Comparison of ENCODE assay signal across 20 cellular contexts in the genomic region with DNA sequence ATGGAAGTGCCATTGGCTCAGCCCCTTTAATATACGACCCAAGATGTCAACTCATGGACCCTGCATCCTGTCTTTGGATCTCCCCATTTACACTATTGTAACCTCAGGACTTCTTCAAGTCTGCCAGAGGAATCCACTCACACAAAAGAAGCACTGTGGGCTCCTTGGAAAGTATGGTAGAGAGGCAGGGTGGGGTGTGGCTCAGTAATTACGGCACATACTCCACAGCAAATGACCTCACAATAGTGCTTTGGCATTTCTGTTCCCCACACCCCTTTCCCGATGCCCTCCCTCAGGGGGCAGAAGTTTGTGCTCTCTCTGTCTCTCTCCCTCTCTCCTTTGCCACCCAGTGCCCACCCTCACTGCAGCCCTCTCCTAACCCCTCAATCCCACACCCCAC. TPM values are rescaled to one million over a fixed set of nuclear protein-coding genes. Genes with fewer than 3 reads are reported as not detected.
DNase-seq lines count a peak whose midpoint lies in the region; ATAC-seq and TF ChIP-seq lines count a peak whose summit lies in the region.
"Had no signal": no experiment of that assay in that cellular context is flagged by ENCODE, and none has a peak within 500 bp of the region (broad histone marks: within the 10 kb centered on the region; RNA-seq: fewer than 3 reads in every experiment).

No MANE protein-coding gene starts in this region.

- dilution Hi-C loops in IMR-90 (cut with HindIII; ENCODE audit: low sequenced_read_pairs, unreplicated experiment) = no loop called here

- H3K27ac ChIP-seq in IMR-90 (ENCODE audit: insufficient read depth, low read length) (no peak overlapping the region), colonic mucosa (no peak overlapping the region)
- H3K27ac ChIP-seq: ascending aorta, C4-2B, dorsolateral prefrontal cortex, RWPE1, SK-N-MC, WERI-Rb-1 had no signal

- H2AFZ ChIP-seq in IMR-90 (replicated peaks; ENCODE audit: low read length, poor library complexity) = no peak overlapping the region

- no peak overlapping the region for H2BK15ac ChIP-seq in IMR-90 (ENCODE audit: low read depth, low read length)

- peak overlapping the region in 5 of 7 donors; percentile 23 to 94 (median 63) for H3K27ac Mint-ChIP-seq in CD14-positive monocyte
- H3K27ac Mint-ChIP-seq in naive thymus-derived CD8-positive, alpha-beta T cell = peak overlapping the region in 9 of 10 donors; percentile 31 to 82 (median 53)
- H3K27ac Mint-ChIP-seq in activated T-cell treated with anti-CD3 and anti-CD28 coated beads, Interleukin-2, amount 50 U/mL, for 24 hours = no peak overlapping the region

- no peak overlapping the region for H2AK9ac ChIP-seq in IMR-90 (replicated peaks; ENCODE audit: low read depth, low read length, poor library complexity)

- POLR2A ChIA-PET in IMR-90 (lab: Charles Lee; ENCODE audit: unreplicated experiment) = interaction anchor here (0.5 kb wide), 1 partner anchor 23 kb away, joined by 3 read pairs; no protein-coding TSS in a partner anchor
- POLR2A ChIA-PET in naive thymus-derived CD8-positive, alpha-beta T cell (lab: Charles Lee) = interaction anchor here (0.6 kb wide), 1 partner anchor 124 kb away, joined by 3 read pairs; no protein-coding TSS in a partner anchor

- no peak overlapping the region for H4K5ac ChIP-seq in IMR-90 (ENCODE audit: low read depth, low read length)

- ATAC-seq in IMR-90 (ENCODE audit: low read depth) (no peak), HG03135 (IDR thresholded peaks at IDR 0.05; ENCODE audit: unreplicated experiment) (no peak)
- no peak for ATAC-seq in naive thymus-derived CD8-positive, alpha-beta T cell

- no peak overlapping the region for H3K4me2 ChIP-seq in IMR-90 (ENCODE audit: low read depth, low read length)

- peak overlapping the region; percentile 65; the same call in 1 of the 2 replicates for H2AK5ac ChIP-seq in IMR-90 (ENCODE audit: low read depth, low read length)

- H3K4me1 Mint-ChIP-seq in CD14-positive monocyte = peaks cover 81% of the 10 kb centered on the region
- peaks cover 37 to 76% (median 60%) of the 10 kb centered on the region in 4 donors for H3K4me1 Mint-ChIP-seq in naive thymus-derived CD8-positive, alpha-beta T cell
- H3K4me1 Mint-ChIP-seq in activated T-cell treated with anti-CD3 and anti-CD28 coated beads, Interleukin-2, amount 50 U/mL, for 24 hours (ENCODE audit: low read depth) = peaks cover 48% of the 10 kb centered on the region

- H3K27me3 Mint-ChIP-seq in CD14-positive monocyte (ENCODE audit: low read depth in 3 of 3) = peaks cover 0 to 7% (median 6%) of the 10 kb centered on the region in 3 donors
- H3K27me3 Mint-ChIP-seq in naive thymus-derived CD8-positive, alpha-beta T cell = no peaks in the 10 kb centered on the region
- H3K27me3 Mint-ChIP-seq in activated T-cell treated with anti-CD3 and anti-CD28 coated beads, Interleukin-2, amount 50 U/mL, for 24 hours = no peaks in the 10 kb centered on the region
- H3K27me3 Mint-ChIP-seq: activated naive CD8-positive, alpha-beta T cell had no signal

- no peak overlapping the region for H3K56ac ChIP-seq in IMR-90 (ENCODE audit: extremely low read depth, insufficient read depth, low read length)

- peak overlapping the region; percentile 17; the same call in 1 of the 2 replicates for H2BK20ac ChIP-seq in IMR-90 (ENCODE audit: low read depth, low read length)

- no peak overlapping the region for H2BK120ac ChIP-seq in IMR-90 (ENCODE audit: low read depth, low read length)

- H3K18ac ChIP-seq in IMR-90 (ENCODE audit: low read depth, low read length) = no peak overlapping the region

- no peak overlapping the region for H3K9ac ChIP-seq in IMR-90 (ENCODE audit: low read depth, low read length)
- H3K9ac ChIP-seq in colonic mucosa (ENCODE audit: low read depth in 2 of 2, low read length in 2 of 2) = no peak overlapping the region

- intact Hi-C loops in CD14-positive monocyte (cut with micrococcal nuclease) (loop anchor here (5.0 to 10.0 kb wide), 2 partner anchors 65 to 197 kb away; a partner anchor contains a TSS), IMR-90 (cut with micrococcal nuclease) (loop anchor here (5.0 kb wide), 1 partner anchor 405 kb away; no protein-coding TSS in a partner anchor), colonic mucosa (cut with DNase I) (loop anchor here (2.0 to 5.0 kb wide), 2 partner anchors 170 to 241 kb away; no protein-coding TSS in a partner anchor)

- H3K4me3 ChIP-seq in IMR-90 (ENCODE audit: insufficient read depth, low read depth, low read length) (no peak overlapping the region), colonic mucosa (no peak overlapping the region)
- H3K4me3 ChIP-seq: ascending aorta, dorsolateral prefrontal cortex, SK-N-MC had no signal

- no peak overlapping the region for H3K4me3 Mint-ChIP-seq in CD14-positive monocyte
- H3K4me3 Mint-ChIP-seq in naive thymus-derived CD8-positive, alpha-beta T cell = no peak overlapping the region
- no peak overlapping the region for H3K4me3 Mint-ChIP-seq in activated T-cell treated with anti-CD3 and anti-CD28 coated beads, Interleukin-2, amount 50 U/mL, for 24 hours
- H3K4me3 Mint-ChIP-seq: activated naive CD8-positive, alpha-beta T cell had no signal

- peaks cover 2 to 12% of the 10 kb centered on the region in 2 donors for H3K36me3 Mint-ChIP-seq in CD14-positive monocyte
- no peaks in the 10 kb centered on the region for H3K36me3 Mint-ChIP-seq in naive thymus-derived CD8-positive, alpha-beta T cell
- no peaks in the 10 kb centered on the region for H3K36me3 Mint-ChIP-seq in activated T-cell treated with anti-CD3 and anti-CD28 coated beads, Interleukin-2, amount 50 U/mL, for 24 hours (ENCODE audit: low read depth)
- H3K36me3 Mint-ChIP-seq: activated naive CD8-positive, alpha-beta T cell had no signal

- H3K23ac ChIP-seq in IMR-90 (ENCODE audit: low read depth, low read length) = no peak overlapping the region

- H3K14ac ChIP-seq in IMR-90 (replicated peaks; ENCODE audit: low read depth, low read length) = no peak overlapping the region

- in situ Hi-C loops in IMR-90 (cut with MboI; ENCODE audit: low sequenced_read_pairs) = no loop called here

- no peak overlapping the region for H3K4ac ChIP-seq in IMR-90 (ENCODE audit: low read depth, low read length)

- WGBS in IMR-90 (ENCODE audit: extremely low coverage in 2 of 2, insufficient read length in 1 of 2), 2 experiments = 100% methylated on average over 1 of the region's 3 CpGs; no CpG with 5 or more reads in 1 of the 2 experiments

- H4K20me1 ChIP-seq in IMR-90 (ENCODE audit: insufficient read depth, low read length) = peaks cover 8% of the 10 kb centered on the region

- H3K9me1 ChIP-seq in IMR-90 (ENCODE audit: insufficient read depth, low read length) = peaks cover 13% of the 10 kb centered on the region

- no peak for TF ChIP-seq POLR2A in IMR-90 (IDR thresholded peaks at IDR 0.05; ENCODE audit: low read depth, low read length)

- H3K36me3 ChIP-seq in IMR-90 (ENCODE audit: control insufficient read depth, insufficient read depth, low read length) = no peaks in the 10 kb centered on the region
- no peaks in the 10 kb centered on the region for H3K36me3 ChIP-seq in colonic mucosa
- H3K36me3 ChIP-seq: ascending aorta, WERI-Rb-1 had no signal

- H3K9me3 ChIP-seq in IMR-90 (ENCODE audit: control insufficient read depth, insufficient read depth, low read length) (no peaks in the 10 kb centered on the region), colonic mucosa (no peaks in the 10 kb centered on the region)
- H3K9me3 ChIP-seq: ascending aorta had no signal

- peaks cover 0 to 4% (median 0%) of the 10 kb centered on the region in 7 donors for H3K9me3 Mint-ChIP-seq in CD14-positive monocyte
- no peaks in the 10 kb centered on the region for H3K9me3 Mint-ChIP-seq in naive thymus-derived CD8-positive, alpha-beta T cell
- peaks cover 3% of the 10 kb centered on the region for H3K9me3 Mint-ChIP-seq in activated T-cell treated with anti-CD3 and anti-CD28 coated beads, Interleukin-2, amount 50 U/mL, for 24 hours

- BruUV-seq in IMR-90 (replicated peaks; lab: Mats Ljungman, UMichigan) = no TSS peak

- no peak overlapping the region for H4K8ac ChIP-seq in IMR-90 (ENCODE audit: low read depth in 2 of 2, low read length in 2 of 2)

- peaks cover 10% of the 10 kb centered on the region for H3K4me1 ChIP-seq in IMR-90 (ENCODE audit: control insufficient read depth, insufficient read depth, low read length)
- peaks cover 11% of the 10 kb centered on the region for H3K4me1 ChIP-seq in colonic mucosa

- TF ChIP-seq CTCF in CD14-positive monocyte (IDR thresholded peaks at IDR 0.05) (no peak), IMR-90 (conservative IDR thresholded peaks at IDR 0.05; ENCODE audit: low read depth, low read length) (no peak), colonic mucosa (IDR thresholded peaks at IDR 0.05) (no peak)

- no peak overlapping the region for H2BK5ac ChIP-seq in IMR-90 (ENCODE audit: low read depth, low read length, poor library complexity, severe bottlenecking)

- no peaks in the 10 kb centered on the region for H3K27me3 ChIP-seq in IMR-90 (ENCODE audit: control insufficient read depth, insufficient read depth, low read length)
- H3K27me3 ChIP-seq in colonic mucosa = no peaks in the 10 kb centered on the region
- H3K27me3 ChIP-seq: ascending aorta, dorsolateral prefrontal cortex had no signal

- CTCF ChIA-PET in IMR-90 (lab: Yijun Ruan, JAX) = no interaction called here

- H3K79me1 ChIP-seq in IMR-90 (ENCODE audit: low read depth in 1 of 2, low read length in 2 of 2) = no peaks in the 10 kb centered on the region

- DNase-seq in CD14-positive monocyte (ENCODE audit: low spot score) (no peak), IMR-90 (no peak), colonic mucosa (peak; percentile 36), SW 1271 (lab: John Stamatoyannopoulos, UW) (no peak), A172 (ENCODE audit: low spot score) (no peak)
- no peak for DNase-seq in naive thymus-derived CD8-positive, alpha-beta T cell
- no peak for DNase-seq in activated T-cell treated with anti-CD3 and anti-CD28 coated beads, Interleukin-2, amount 50 U/mL, for 24 hours
- DNase-seq: activated CD4-positive, alpha-beta T cell treated with anti-CD3 and anti-CD28 coated beads, Interleukin-2, amount 50 U/mL, for 1 hour; caudate nucleus; dorsolateral prefrontal cortex; NCI-H1105 treated with DMSO at 0.1 percent for 48 hours; NCI-H2029; nucleus accumbens; WERI-Rb-1 had no signal

- H4K91ac ChIP-seq in IMR-90 (ENCODE audit: insufficient read depth, low read depth, low read length) = no peak overlapping the region

- TF ChIP-seq RAD21 in IMR-90 (IDR thresholded peaks at IDR 0.05; ENCODE audit: low read length) = no peak

RNA-seq across cellular contexts. Expression of a gene that starts 27.8 kb away (rescaled TPM):
- polyA plus RNA-seq in CD14-positive monocyte (10 to 100 TPM; 47.7 to 79.8 TPM), IMR-90 (2012; rRNA removed) (10.9 and 13.9 TPM in 2 replicates)
- total RNA-seq in IMR-90 (2012; rRNA removed) (6.3 and 7.2 TPM in 2 replicates), colonic mucosa (10 to 100 TPM in 1 of 2 donors, 1 to 10 TPM in 1; 7.0 to 19.5 TPM)
- polyA plus RNA-seq in IMR-90 (2012; cell fraction: cytosol; rRNA removed) = 4.7 and 5.3 TPM in 2 replicates
- 3.4 and 12.2 TPM in 2 replicates for polyA plus RNA-seq in IMR-90 (2012; cell fraction: nucleus; rRNA removed; ENCODE audit: low replicate concordance)
- 10 to 100 TPM; 59.7 to 66.4 TPM for total RNA-seq in naive thymus-derived CD8-positive, alpha-beta T cell
- polyA plus RNA-seq in naive thymus-derived CD8-positive, alpha-beta T cell = 10 to 100 TPM; 53.9 to 72.9 (median 63.3) TPM
- total RNA-seq in A172 (2014; rRNA removed; shearing (Covaris generic)) = 3.6 and 10.4 TPM in 2 replicates
